Comparison of ENCODE assay signal across 16 cellular contexts in genomic region chr21:46665566-46665965, GRCh38. TPM values are rescaled to one million over a fixed set of nuclear protein-coding genes. Genes with fewer than 3 reads are reported as not detected.
A peak's percentile ranks its signal among the peaks of the same experiment; 100 is the strongest.
DNase-seq lines count a peak whose midpoint lies in the region; ATAC-seq and TF ChIP-seq lines count a peak whose summit lies in the region.
"Had no signal": no experiment of that assay in that cellular context is flagged by ENCODE, and none has a peak within 500 bp of the region (broad histone marks: within the 10 kb centered on the region; RNA-seq: fewer than 3 reads in every experiment).

No MANE protein-coding gene starts in this region.

- H3K4me1 Mint-ChIP-seq in CD4-positive, CD25-positive, alpha-beta regulatory T cell: peaks cover 0 to 14% (median 2%) of the 10 kb centered on the region in 4 donors
- peaks cover 4% of the 10 kb centered on the region for H3K4me1 Mint-ChIP-seq in activated T-helper 17 cell treated with anti-CD3 and anti-CD28 coated beads, Interleukin-2, amount 50 U/mL, for 72 hours
- peaks cover 4 to 32% (median 16%) of the 10 kb centered on the region in 4 donors for H3K4me1 Mint-ChIP-seq in naive thymus-derived CD8-positive, alpha-beta T cell
- peaks cover 3% of the 10 kb centered on the region for H3K4me1 Mint-ChIP-seq in mesothelial cell of epicardium

- H3K27me3 ChIP-seq in CD4-positive, CD25-positive, alpha-beta regulatory T cell (ENCODE audit: control insufficient read depth, insufficient read depth, low read length): peaks cover 6% of the 10 kb centered on the region
- H3K27me3 ChIP-seq in sigmoid colon: peaks cover 0 to 30% (median 14%) of the 10 kb centered on the region in 3 donors

- DNase-seq in CD4-positive, CD25-positive, alpha-beta regulatory T cell: no peak
- DNase-seq in EH (ENCODE audit: low read depth) (peak; percentile 7), AG08396 (ENCODE audit: low spot score) (no peak), sigmoid colon (no peak), mesothelial cell of epicardium (ENCODE audit: low spot score in 2 of 2, unreplicated experiment in 2 of 2) (no peak)
- no peak for DNase-seq in naive thymus-derived CD8-positive, alpha-beta T cell
- DNase-seq: CD4-positive, alpha-beta memory T cell; EL; Kasumi-1; NCI-H1417; NCI-H1930; NCI-H510A; NCI-H82; SHP77 had no signal

- H3K36me3 ChIP-seq in CD4-positive, CD25-positive, alpha-beta regulatory T cell (ENCODE audit: control insufficient read depth, insufficient read depth, low read length): peaks cover 15% of the 10 kb centered on the region
- H3K36me3 ChIP-seq in sigmoid colon: peaks cover 0 to 18% (median 4%) of the 10 kb centered on the region in 4 donors

- ATAC-seq in CD4-positive, CD25-positive, alpha-beta regulatory T cell (ENCODE audit: low read depth in 2 of 2): no peak
- peak; percentile 50 for ATAC-seq in activated T-helper 17 cell treated with anti-CD3 and anti-CD28 coated beads, Interleukin-2, amount 50 U/mL, for 72 hours (replicated peaks)
- no peak for ATAC-seq in naive thymus-derived CD8-positive, alpha-beta T cell
- ATAC-seq: Panc1 had no signal

- H3K27ac ChIP-seq in CD4-positive, CD25-positive, alpha-beta regulatory T cell (ENCODE audit: insufficient read depth, low read length, poor library complexity, severe bottlenecking): no peak overlapping the region
- H3K27ac ChIP-seq in sigmoid colon: no peak overlapping the region

- peaks cover 15% of the 10 kb centered on the region for H3K4me1 ChIP-seq in CD4-positive, CD25-positive, alpha-beta regulatory T cell (ENCODE audit: control insufficient read depth, insufficient read depth, low read length, poor library complexity, severe bottlenecking)
- peaks cover 0 to 21% (median 14%) of the 10 kb centered on the region in 4 donors for H3K4me1 ChIP-seq in sigmoid colon

- no peak for TF ChIP-seq POLR2A in sigmoid colon (IDR thresholded peaks at IDR 0.05)

- intact Hi-C loops in sigmoid colon (cut with DNase I): no loop called here

- WGBS in sigmoid colon, 2 donors: 82 to 87% methylated on average over 3 of the region's 3 CpGs

- peaks cover 13% of the 10 kb centered on the region for H3K27me3 Mint-ChIP-seq in CD4-positive, CD25-positive, alpha-beta regulatory T cell
- no peaks in the 10 kb centered on the region for H3K27me3 Mint-ChIP-seq in activated T-helper 17 cell treated with anti-CD3 and anti-CD28 coated beads, Interleukin-2, amount 50 U/mL, for 72 hours
- peaks cover 0 to 3% (median 0%) of the 10 kb centered on the region in 5 donors for H3K27me3 Mint-ChIP-seq in naive thymus-derived CD8-positive, alpha-beta T cell
- H3K27me3 Mint-ChIP-seq in mesothelial cell of epicardium (ENCODE audit: low read depth): peaks cover 4% of the 10 kb centered on the region
- H3K27me3 Mint-ChIP-seq: CD4-positive, alpha-beta memory T cell had no signal

- H3K27ac Mint-ChIP-seq in CD4-positive, CD25-positive, alpha-beta regulatory T cell: peak overlapping the region in 2 of 3 donors; percentile 14 to 39
- no peak overlapping the region for H3K27ac Mint-ChIP-seq in activated T-helper 17 cell treated with anti-CD3 and anti-CD28 coated beads, Interleukin-2, amount 50 U/mL, for 72 hours
- peak overlapping the region in 6 of 10 donors; percentile 28 to 85 (median 46) for H3K27ac Mint-ChIP-seq in naive thymus-derived CD8-positive, alpha-beta T cell
- H3K27ac Mint-ChIP-seq in mesothelial cell of epicardium: no peak overlapping the region
- H3K27ac Mint-ChIP-seq: CD4-positive, alpha-beta memory T cell had no signal

- no peak for TF ChIP-seq CTCF in sigmoid colon (IDR thresholded peaks at IDR 0.05)
- no peak for TF ChIP-seq CTCF in mesothelial cell of epicardium (IDR thresholded peaks at IDR 0.05; ENCODE audit: unreplicated experiment)

- peaks cover 0 to 1% (median 0%) of the 10 kb centered on the region in 7 donors for H3K9me3 Mint-ChIP-seq in CD4-positive, CD25-positive, alpha-beta regulatory T cell
- no peaks in the 10 kb centered on the region for H3K9me3 Mint-ChIP-seq in activated T-helper 17 cell treated with anti-CD3 and anti-CD28 coated beads, Interleukin-2, amount 50 U/mL, for 72 hours
- H3K9me3 Mint-ChIP-seq in naive thymus-derived CD8-positive, alpha-beta T cell: no peaks in the 10 kb centered on the region
- no peaks in the 10 kb centered on the region for H3K9me3 Mint-ChIP-seq in mesothelial cell of epicardium
- H3K9me3 Mint-ChIP-seq: CD4-positive, alpha-beta memory T cell had no signal

- H3K36me3 Mint-ChIP-seq in CD4-positive, CD25-positive, alpha-beta regulatory T cell: peaks cover 22% of the 10 kb centered on the region
- H3K36me3 Mint-ChIP-seq in activated T-helper 17 cell treated with anti-CD3 and anti-CD28 coated beads, Interleukin-2, amount 50 U/mL, for 72 hours (ENCODE audit: low read depth): peaks cover 43% of the 10 kb centered on the region
- peaks cover 0 to 32% (median 20%) of the 10 kb centered on the region in 3 donors for H3K36me3 Mint-ChIP-seq in naive thymus-derived CD8-positive, alpha-beta T cell
- peaks cover 10% of the 10 kb centered on the region for H3K36me3 Mint-ChIP-seq in mesothelial cell of epicardium

- POLR2A ChIA-PET in naive thymus-derived CD8-positive, alpha-beta T cell (lab: Charles Lee): no interaction called here

- H3K4me3 Mint-ChIP-seq in CD4-positive, CD25-positive, alpha-beta regulatory T cell: peak overlapping the region in 2 of 4 donors; percentile 15 to 48
- H3K4me3 Mint-ChIP-seq in activated T-helper 17 cell treated with anti-CD3 and anti-CD28 coated beads, Interleukin-2, amount 50 U/mL, for 72 hours: no peak overlapping the region
- H3K4me3 Mint-ChIP-seq in naive thymus-derived CD8-positive, alpha-beta T cell: peak overlapping the region in 5 of 10 donors; percentile 36 to 73 (median 48)
- no peak overlapping the region for H3K4me3 Mint-ChIP-seq in mesothelial cell of epicardium

- no peak for TF ChIP-seq EP300 in sigmoid colon (IDR thresholded peaks at IDR 0.05)

- no peaks in the 10 kb centered on the region for H3K9me3 ChIP-seq in CD4-positive, CD25-positive, alpha-beta regulatory T cell (ENCODE audit: control insufficient read depth in 2 of 2, low read length in 2 of 2)
- H3K9me3 ChIP-seq in sigmoid colon: no peaks in the 10 kb centered on the region

- H3K4me3 ChIP-seq in CD4-positive, CD25-positive, alpha-beta regulatory T cell (ENCODE audit: low read depth, low read length): no peak overlapping the region
- H3K4me3 ChIP-seq in sigmoid colon: no peak overlapping the region

RNA-seq across cellular contexts. Expression of gene PRMT2, which starts 30.1 kb away (rescaled TPM):
- total RNA-seq in CD4-positive, CD25-positive, alpha-beta regulatory T cell: 90.4 TPM
- polyA plus RNA-seq in CD4-positive, CD25-positive, alpha-beta regulatory T cell: 100 to 1,000 TPM; 129 to 202 (median 176) TPM
- total RNA-seq in activated T-helper 17 cell treated with anti-CD3 and anti-CD28 coated beads, Interleukin-2, amount 50 U/mL, for 72 hours: 100 to 1,000 TPM in 1 of 2 donors, 10 to 100 TPM in 1; 88.2 to 108 TPM
- total RNA-seq in naive thymus-derived CD8-positive, alpha-beta T cell: 100 to 1,000 TPM; 369 to 376 TPM
- polyA plus RNA-seq in naive thymus-derived CD8-positive, alpha-beta T cell: 100 to 1,000 TPM; 358 to 485 (median 396) TPM
- total RNA-seq in sigmoid colon (100 to 1,000 TPM in 3 of 4 donors, 10 to 100 TPM in 1; 85.7 to 128 (median 109) TPM), mesothelial cell of epicardium (80.0 to 85.5 TPM (median 84.4 TPM) in 3 replicates)
- polyA plus RNA-seq in sigmoid colon: 10 to 100 TPM; 68.0 to 96.1 (median 90.4) TPM

Comparison
In these comparisons a context has a peak if more than half of its experiments do, and no peak if none do; other contexts are left out.
1. H3K27ac Mint-ChIP-seq: peak in CD4-positive, CD25-positive, alpha-beta regulatory T cell (2 of 3) and naive thymus-derived CD8-positive, alpha-beta T cell (6 of 10); none in activated T-helper 17 cell treated with anti-CD3 and anti-CD28 coated beads, Interleukin-2, amount 50 U/mL, for 72 hours (single experiment) and mesothelial cell of epicardium (single experiment).